In the genomic region with DNA sequence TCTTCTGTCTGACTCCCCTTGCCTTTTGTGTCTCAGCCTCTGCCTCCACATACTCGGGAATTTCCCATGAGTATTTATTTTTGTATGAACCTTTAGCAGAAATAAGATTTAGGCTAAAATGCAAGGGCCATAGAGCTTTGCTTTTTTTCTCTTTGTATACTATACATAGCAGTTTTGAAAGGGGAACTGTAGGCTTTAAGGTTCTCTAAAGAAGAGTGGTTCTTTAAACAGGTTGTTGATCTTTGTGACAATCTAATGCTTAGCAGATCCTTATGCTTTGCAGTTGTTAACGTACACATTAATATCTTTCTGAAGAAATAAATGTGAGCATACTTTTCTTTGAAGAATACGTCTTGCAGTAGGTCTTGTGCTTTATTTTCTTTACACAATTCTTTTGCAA, we compare ENCODE assay signal across 19 cellular contexts.
"Had no signal": no experiment of that assay in that cellular context is flagged by ENCODE, and none has a peak within 500 bp of the region (broad histone marks: within the 10 kb centered on the region; RNA-seq: fewer than 3 reads in every experiment).

No MANE protein-coding gene starts in this region.

- H3K9ac ChIP-seq: neural progenitor cell had no signal

- H3K4me1 ChIP-seq: gastrocnemius medialis, neural progenitor cell, prostate gland, sigmoid colon, stomach, thyroid gland, vagina had no signal

- H3K27me3 ChIP-seq: dorsolateral prefrontal cortex, gastrocnemius medialis, hepatocyte, neural progenitor cell, sigmoid colon, stomach, thyroid gland, vagina had no signal

- H3K4me2 ChIP-seq: hepatocyte, neural progenitor cell had no signal

- H3K36me3 ChIP-seq: prostate gland had no signal

- H3K27ac ChIP-seq: dorsolateral prefrontal cortex, gastrocnemius medialis, hepatocyte, neural progenitor cell, prostate gland, sigmoid colon, stomach, thyroid gland, vagina had no signal

- H3K4me3 ChIP-seq: dorsolateral prefrontal cortex, gastrocnemius medialis, hepatocyte, lung, neural progenitor cell, prostate gland, sigmoid colon, stomach, thyroid gland, vagina had no signal

- H2AFZ ChIP-seq: hepatocyte, neural progenitor cell had no signal

- H3K79me2 ChIP-seq: hepatocyte had no signal

- H3K9me3 ChIP-seq: gastrocnemius medialis, prostate gland, sigmoid colon, stomach, thyroid gland, vagina had no signal

- DNase-seq: dorsolateral prefrontal cortex; effector CD4-positive, alpha-beta T cell; gastrocnemius medialis; head of caudate nucleus; kidney; right cardiac atrium; sigmoid colon; stimulated activated CD4-positive, alpha-beta T cell treated with anti-CD3 and anti-CD28 coated beads, Interleukin-2, amount 100 ng/mL, for 24 hours; stimulated activated CD4-positive, alpha-beta T cell treated with anti-CD3 and anti-CD28 coated beads, Interleukin-4, amount 100 ng/mL, for 24 hours; stimulated activated naive CD4-positive, alpha-beta T cell treated with Interleukin-2 at 50 U/mL for 16 hours; stomach; thyroid gland; trophoblast cell had no signal

- ATAC-seq: gastrocnemius medialis, left lobe of liver, right cardiac atrium had no signal
